30 cellular contexts compared by ENCODE assay signal in the genomic region with DNA sequence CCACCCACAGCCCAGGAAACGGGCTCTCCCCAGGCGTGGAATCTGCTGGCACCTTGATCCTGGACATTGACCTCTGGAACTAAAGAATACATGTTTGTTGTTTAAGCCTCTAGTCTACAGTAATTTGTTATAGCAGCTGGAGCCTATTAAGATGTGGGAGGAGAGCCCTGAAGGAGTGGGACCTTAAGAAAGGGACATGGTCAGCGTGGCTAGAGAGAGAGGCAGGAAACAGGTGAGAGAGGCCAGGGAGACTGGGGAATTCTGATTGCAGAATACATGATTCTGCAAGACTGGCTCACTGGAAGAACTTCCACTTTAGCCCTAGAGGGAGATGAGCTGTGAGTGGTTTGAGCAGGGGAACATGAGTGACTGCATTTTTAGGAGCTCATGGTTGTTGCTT.
"Had no signal": no experiment of that assay in that cellular context is flagged by ENCODE, and none has a peak within 500 bp of the region (broad histone marks: within the 10 kb centered on the region; RNA-seq: fewer than 3 reads in every experiment).

No MANE protein-coding gene starts in this region.

- H3K27ac ChIP-seq: neural progenitor cell, ovary, parathyroid adenoma, psoas muscle, right lobe of liver, sigmoid colon, spleen, suprapubic skin, testis, tibial artery, transverse colon, upper lobe of left lung, vagina had no signal

- H3K79me2 ChIP-seq: parathyroid adenoma had no signal

- H3K9me3 Mint-ChIP-seq: naive thymus-derived CD8-positive, alpha-beta T cell; natural killer cell treated with Interleukin-12 subunit alpha and Interleukin-12 subunit beta and Interleukin-15 and Interleukin-18, amount 100 ng/mL, for 72 hours; stimulated activated memory B cell treated with anti-CD40 and anti-IgM and Interleukin-4, amounts not matched to agents 10 μg/mL and 1 μg/mL and 100 μg/mL, for 72 hours; stimulated activated naive CD8-positive, alpha-beta T cell treated with anti-CD3 and anti-CD28 coated beads, Interleukin-15, amount 100 ng/mL, for 72 hours had no signal

- H3K27me3 ChIP-seq: neural progenitor cell, ovary, right lobe of liver, sigmoid colon, suprapubic skin, testis, tibial artery, transverse colon, upper lobe of left lung, vagina had no signal

- H3K27ac Mint-ChIP-seq: natural killer cell treated with Interleukin-12 subunit alpha and Interleukin-12 subunit beta and Interleukin-15 and Interleukin-18, amount 100 ng/mL, for 72 hours; neural progenitor cell; progenitor cell of endocrine pancreas; stimulated activated memory B cell treated with anti-CD40 and anti-IgM and Interleukin-4, amounts not matched to agents 10 μg/mL and 1 μg/mL and 100 μg/mL, for 72 hours; stimulated activated naive CD8-positive, alpha-beta T cell treated with anti-CD3 and anti-CD28 coated beads, Interleukin-15, amount 100 ng/mL, for 72 hours had no signal

- H3K36me3 Mint-ChIP-seq: naive thymus-derived CD8-positive, alpha-beta T cell; natural killer cell treated with Interleukin-12 subunit alpha and Interleukin-12 subunit beta and Interleukin-15 and Interleukin-18, amount 100 ng/mL, for 72 hours; stimulated activated memory B cell treated with anti-CD40 and anti-IgM and Interleukin-4, amounts not matched to agents 10 μg/mL and 1 μg/mL and 100 μg/mL, for 72 hours had no signal

- H3K4me1 ChIP-seq: neural progenitor cell, psoas muscle, right lobe of liver, suprapubic skin, testis, transverse colon, upper lobe of left lung had no signal

- DNase-seq: naive thymus-derived CD8-positive, alpha-beta T cell; occipital lobe; ovary; posterior cingulate gyrus; psoas muscle; right cardiac atrium; right lobe of liver; sigmoid colon; spleen; stimulated activated CD4-positive, alpha-beta T cell treated with anti-CD3 and anti-CD28 coated beads, Interleukin-12 subunit alpha, Interleukin-12 subunit beta, amount 100 ng/mL, for 4 hours; stimulated activated CD4-positive, alpha-beta T cell treated with anti-CD3 and anti-CD28 coated beads, Interleukin-1b, Interleukin-23, amount 100 ng/mL, for 48 hours; stimulated activated CD4-positive, alpha-beta T cell treated with anti-CD3 and anti-CD28 coated beads, Interleukin-4, amount 100 ng/mL, for 1 hour; stimulated activated CD4-positive, alpha-beta T cell treated with anti-CD3 and anti-CD28 coated beads, Interleukin-4, amount 100 ng/mL, for 4 hours; stimulated activated CD8-positive, alpha-beta memory T cell treated with anti-CD3 and anti-CD28 coated beads, Interleukin-4, amount 100 ng/mL, for 48 hours; stimulated activated naive CD4-positive, alpha-beta T cell; stimulated activated naive CD8-positive, alpha-beta T cell treated with anti-CD3 and anti-CD28 coated beads, Interleukin-15, amount 100 ng/mL, for 72 hours; stimulated activated naive CD8-positive, alpha-beta T cell treated with anti-CD3 and anti-CD28 coated beads, Interleukin-15, Interleukin-2, amounts not matched to agents 100 U/mL and 50 U/mL, for 24 hours; substantia nigra; testis; tibial artery; transverse colon; upper lobe of left lung had no signal

- H3K4me3 ChIP-seq: neural progenitor cell, ovary, psoas muscle, right lobe of liver, sigmoid colon, smooth muscle cell, spleen, suprapubic skin, testis, tibial artery, transverse colon, upper lobe of left lung, vagina had no signal

- H3K9me3 ChIP-seq: ovary, psoas muscle, right lobe of liver, sigmoid colon, spleen, suprapubic skin, testis, tibial artery, transverse colon, upper lobe of left lung, vagina had no signal

- H3K36me3 ChIP-seq: neural progenitor cell, ovary, right lobe of liver, sigmoid colon, spleen, suprapubic skin, tibial artery, transverse colon, upper lobe of left lung, vagina had no signal

- ATAC-seq: naive thymus-derived CD8-positive, alpha-beta T cell; natural killer cell treated with Interleukin-12 subunit alpha and Interleukin-12 subunit beta and Interleukin-15 and Interleukin-18, amount 100 ng/mL, for 72 hours; psoas muscle; right cardiac atrium; stimulated activated memory B cell treated with anti-CD40 and anti-IgM and Interleukin-4, amounts not matched to agents 10 μg/mL and 1 μg/mL and 100 μg/mL, for 72 hours; stimulated activated naive CD8-positive, alpha-beta T cell treated with anti-CD3 and anti-CD28 coated beads, Interleukin-15, amount 100 ng/mL, for 72 hours; stimulated activated naive CD8-positive, alpha-beta T cell treated with anti-CD3 and anti-CD28 coated beads, Interleukin-15, Interleukin-2, amounts not matched to agents 100 U/mL and 50 U/mL, for 24 hours had no signal

- H3K4me2 ChIP-seq: neural progenitor cell, smooth muscle cell had no signal

- H3K9ac ChIP-seq: neural progenitor cell, parathyroid adenoma had no signal

- H3K4me1 Mint-ChIP-seq: stimulated activated memory B cell treated with anti-CD40 and anti-IgM and Interleukin-4, amounts not matched to agents 10 μg/mL and 1 μg/mL and 100 μg/mL, for 72 hours had no signal

- H3K4me3 Mint-ChIP-seq: naive thymus-derived CD8-positive, alpha-beta T cell; natural killer cell treated with Interleukin-12 subunit alpha and Interleukin-12 subunit beta and Interleukin-15 and Interleukin-18, amount 100 ng/mL, for 72 hours; neural progenitor cell; stimulated activated memory B cell treated with anti-CD40 and anti-IgM and Interleukin-4, amounts not matched to agents 10 μg/mL and 1 μg/mL and 100 μg/mL, for 72 hours; stimulated activated naive CD8-positive, alpha-beta T cell treated with anti-CD3 and anti-CD28 coated beads, Interleukin-15, amount 100 ng/mL, for 72 hours had no signal

- H2AFZ ChIP-seq: neural progenitor cell, parathyroid adenoma had no signal
